ENCODE assay signal across 8 cellular contexts in genomic region chr10:52951819-52952218, GRCh38.
DNase-seq lines count a peak whose midpoint lies in the region; ATAC-seq and TF ChIP-seq lines count a peak whose summit lies in the region.
"Had no signal": no experiment of that assay in that cellular context is flagged by ENCODE, and none has a peak within 500 bp of the region (broad histone marks: within the 10 kb centered on the region; RNA-seq: fewer than 3 reads in every experiment).

No MANE protein-coding gene starts in this region.

- H3K4me3 Mint-ChIP-seq in effector memory CD8-positive, alpha-beta T cell = no peak overlapping the region

- H3K9me3 Mint-ChIP-seq in effector memory CD8-positive, alpha-beta T cell = peaks cover 16 to 45% of the 10 kb centered on the region in 2 donors

- peak; percentile 56 for DNase-seq in GM13976 (ENCODE audit: low spot score)
- peak; percentile 37 for DNase-seq in HK-2 (ENCODE audit: unreplicated experiment)
- DNase-seq in left kidney (ENCODE audit: low read depth, low spot score) = peak; percentile 88
- no peak for DNase-seq in effector memory CD8-positive, alpha-beta T cell
- no peak for DNase-seq in inferior parietal cortex (ENCODE audit: extremely low spot score)

- H3K36me3 Mint-ChIP-seq in effector memory CD8-positive, alpha-beta T cell (ENCODE audit: insufficient read depth) = no peaks in the 10 kb centered on the region

- H3K27ac Mint-ChIP-seq in effector memory CD8-positive, alpha-beta T cell = no peak overlapping the region

- in situ Hi-C loops in GM13976 (cut with MboI; ENCODE audit: low sequenced_read_pairs, unreplicated experiment) = no loop called here

- no peaks in the 10 kb centered on the region for H3K27me3 Mint-ChIP-seq in effector memory CD8-positive, alpha-beta T cell

- no peak overlapping the region for H3K27ac ChIP-seq in VCaP
- H3K27ac ChIP-seq: ovary had no signal

- ATAC-seq in GM21528 (IDR thresholded peaks at IDR 0.05; ENCODE audit: low FRiP score, unreplicated experiment) = peak; percentile 88
- no peak for ATAC-seq in effector memory CD8-positive, alpha-beta T cell (replicated peaks)

- TF ChIP-seq CTCF in GM13976 (IDR thresholded peaks at IDR 0.05; ENCODE audit: borderline replicate concordance, control extremely low read depth, extremely low read depth, insufficient read depth, missing control alignments) = peak; percentile 59
- peak; percentile 41 for TF ChIP-seq CTCF in VCaP (conservative IDR thresholded peaks at IDR 0.05)

- no peaks in the 10 kb centered on the region for H3K4me1 Mint-ChIP-seq in effector memory CD8-positive, alpha-beta T cell (ENCODE audit: low read depth in 2 of 2)

Comparison
In these comparisons a context has a peak if more than half of its experiments do, and no peak if none do; other contexts are left out.
1. DNase-seq: peak in GM13976 (single experiment), HK-2 (single experiment) and left kidney (single experiment); none in effector memory CD8-positive, alpha-beta T cell (0 of 3) and inferior parietal cortex (single experiment).